In genomic region chr12:124379938-124380754, GRCh38 we compare ENCODE assay signal across 8 cellular contexts.
DNase-seq lines count a peak whose midpoint lies in the region; ATAC-seq, FAIRE-seq and TF ChIP-seq lines count a peak whose summit lies in the region.

No MANE protein-coding gene starts in this region.

- in situ Hi-C loops in astrocyte of the spinal cord (cut with HindIII; ENCODE audit: low sequenced_read_pairs) = no loop called here

- CTCF ChIA-PET in HEK293 (lab: Yijun Ruan, JAX) = interaction anchor here (1.3 kb wide), 1 partner anchor 390 kb away, joined by 6 read pairs; no protein-coding TSS in a partner anchor

- no peaks in the 10 kb centered on the region for H3K9me3 ChIP-seq in HEK293 (ENCODE audit: control insufficient read depth, insufficient read depth, low read depth, low read length)
- no peaks in the 10 kb centered on the region for H3K9me3 ChIP-seq in keratinocyte (ENCODE audit: control insufficient read depth, low read depth, low read length)
- H3K9me3 ChIP-seq in spleen = no peaks in the 10 kb centered on the region
- H3K9me3 ChIP-seq in small intestine (ENCODE audit: control insufficient read depth, low read depth) = no peaks in the 10 kb centered on the region

- no peaks in the 10 kb centered on the region for H3K79me2 ChIP-seq in keratinocyte (ENCODE audit: control insufficient read depth, insufficient read depth, low read length)

- POLR2A ChIA-PET in HEK293 (lab: Yijun Ruan, JAX) = no interaction called here

- no peak for TF ChIP-seq POLR2A in spleen (IDR thresholded peaks at IDR 0.05)

- H3K27ac ChIP-seq in HEK293 (ENCODE audit: extremely low read depth, low read depth, low read length) = no peak overlapping the region
- H3K27ac ChIP-seq in keratinocyte (ENCODE audit: control insufficient read depth, insufficient read depth, low read length) = peak overlapping the region; percentile 13
- H3K27ac ChIP-seq in spleen = peak overlapping the region; percentile 69 to 85 (median 80)
- H3K27ac ChIP-seq in small intestine (ENCODE audit: low read depth in 1 of 2, low read length in 1 of 2) = peak overlapping the region in 1 of 2 donors; percentile 81

- H3K27me3 ChIP-seq in keratinocyte (ENCODE audit: control insufficient read depth, extremely low read depth, insufficient read depth, low read length) (no peaks in the 10 kb centered on the region), spleen (replicated peaks in 1 of 7) (no peaks in the 10 kb centered on the region), small intestine (ENCODE audit: control insufficient read depth in 2 of 2, insufficient read depth in 2 of 2, low read length in 2 of 2) (no peaks in the 10 kb centered on the region)

- TF ChIP-seq CTCF in HEK293 (tag by site-specific recombination; IDR thresholded peaks at IDR 0.05) (no peak), astrocyte of the spinal cord (IDR thresholded peaks at IDR 0.05; ENCODE audit: low read depth, low read length) (peak; percentile 73), keratinocyte (optimal IDR thresholded peaks at IDR 0.05 in 1 of 3, IDR thresholded peaks at IDR 0.05 in 1 of 3, conservative IDR thresholded peaks at IDR 0.05 in 1 of 3; ENCODE audit: extremely low read depth in 1 of 3, insufficient read depth in 2 of 3, low read length in 3 of 3) (peak in 1 of 3 experiments; percentile 7), spleen (IDR thresholded peaks at IDR 0.05 in 8 of 11, conservative IDR thresholded peaks at IDR 0.05 in 3 of 11) (peak in 9 of 11 experiments; percentile 23 to 54 (median 46))

- H3K4me1 ChIP-seq in HEK293 (ENCODE audit: control insufficient read depth, insufficient read depth, low read length) (no peaks in the 10 kb centered on the region), keratinocyte (ENCODE audit: control insufficient read depth, extremely low read depth, insufficient read depth, low read length) (peaks cover 33% of the 10 kb centered on the region), spleen (peaks cover 25 to 85% (median 52%) of the 10 kb centered on the region in 6 donors), small intestine (ENCODE audit: control insufficient read depth in 2 of 2, insufficient read depth in 1 of 2, low read depth in 1 of 2, low read length in 1 of 2) (peaks cover 0 to 8% of the 10 kb centered on the region in 2 donors)

- 20 to 31% (median 25%) methylated on average over 21 to 31 of the region's 31 CpGs for WGBS in spleen, 5 donors
- WGBS in small intestine, 3 donors = 48 to 83% (median 67%) methylated on average over 30 to 31 of the region's 31 CpGs

- no peak overlapping the region for H3K4me2 ChIP-seq in keratinocyte (ENCODE audit: control insufficient read depth, extremely low read depth, insufficient read depth, low read depth, low read length)

- H3K9me1 ChIP-seq in keratinocyte (ENCODE audit: control insufficient read depth, extremely low read depth, insufficient read depth, low read length) = no peaks in the 10 kb centered on the region

- no peak for ATAC-seq in HG03095 (IDR thresholded peaks at IDR 0.05; ENCODE audit: unreplicated experiment)

- intact Hi-C loops in spleen (cut with DNase I; ENCODE audit: low total_unique reads) = no loop called here

- dilution Hi-C loops in keratinocyte (cut with MboI; ENCODE audit: extremely low pct_ligation_motif_present, low sequenced_read_pairs) = no loop called here

- DNase-seq in astrocyte of the spinal cord (ENCODE audit: low read depth, low spot score) = peak; percentile 93
- DNase-seq in keratinocyte (ENCODE audit: low read depth, low spot score) = no peak
- peak; percentile 85 for DNase-seq in spleen
- DNase-seq in DMS153 (lab: John Stamatoyannopoulos, UW) = no peak
- DNase-seq in small intestine = no peak
- DNase-seq in NCI-H748 treated with DMSO at 0.1 percent for 48 hours (lab: John Stamatoyannopoulos, UW) = no peak

- FAIRE-seq in keratinocyte (lab: Jason Lieb, UNC) (peak; percentile 13), small intestine (lab: Jason Lieb, UNC) (no peak)

- peaks cover 5% of the 10 kb centered on the region for H4K20me1 ChIP-seq in keratinocyte (ENCODE audit: control insufficient read depth, extremely low read depth, insufficient read depth, low read length)

- no peak overlapping the region for H3K4me3 ChIP-seq in HEK293 (ENCODE audit: low read depth, low read length)
- H3K4me3 ChIP-seq in astrocyte of the spinal cord (ENCODE audit: low read depth, low read length) = no peak overlapping the region
- H3K4me3 ChIP-seq in keratinocyte (ENCODE audit: control insufficient read depth in 2 of 3, extremely low read depth in 1 of 3, insufficient read depth in 2 of 3, low read depth in 1 of 3, low read length in 3 of 3) = no peak overlapping the region
- H3K4me3 ChIP-seq in spleen = peak overlapping the region in 1 of 8 donors; percentile 7
- H3K4me3 ChIP-seq in small intestine (ENCODE audit: low read depth in 1 of 2, low read length in 2 of 2) = no peak overlapping the region

- H2AFZ ChIP-seq in keratinocyte (ENCODE audit: control insufficient read depth, low read length) = no peak overlapping the region

- H3K36me3 ChIP-seq in HEK293 (ENCODE audit: control insufficient read depth in 2 of 2, insufficient read depth in 1 of 2, low read length in 2 of 2) = peaks cover 0 to 69% of the 10 kb centered on the region in 2 experiments; a peak in 2 of 3 replicates
- peaks cover 23 to 37% of the 10 kb centered on the region in 2 experiments for H3K36me3 ChIP-seq in keratinocyte (ENCODE audit: control insufficient read depth in 2 of 2, extremely low read depth in 1 of 2, insufficient read depth in 2 of 2, low read length in 2 of 2)
- peaks cover 0 to 94% (median 48%) of the 10 kb centered on the region in 6 donors for H3K36me3 ChIP-seq in spleen
- H3K36me3 ChIP-seq in small intestine (ENCODE audit: control insufficient read depth in 2 of 2, insufficient read depth in 2 of 2, low read length in 2 of 2) = peaks cover 3 to 7% of the 10 kb centered on the region in 2 donors

- no peak overlapping the region for H3K9ac ChIP-seq in keratinocyte (ENCODE audit: control insufficient read depth, extremely low read depth, insufficient read depth, low read length)

TF ChIP-seq in HEK293, 187 proteins besides CTCF, POLR2A, EP300 and RAD21:
- no peak for TF ChIP-seq ZFP37 (tag by site-specific recombination; IDR thresholded peaks at IDR 0.05)
- TF ChIP-seq ZNF510 (tag by site-specific recombination; IDR thresholded peaks at IDR 0.05; ENCODE audit: insufficient replicate concordance) = no peak
- no peak for TF ChIP-seq ZNF391 (tag by site-specific recombination; IDR thresholded peaks at IDR 0.05; ENCODE audit: borderline replicate concordance, low read depth)
- TF ChIP-seq, protein P1, sequence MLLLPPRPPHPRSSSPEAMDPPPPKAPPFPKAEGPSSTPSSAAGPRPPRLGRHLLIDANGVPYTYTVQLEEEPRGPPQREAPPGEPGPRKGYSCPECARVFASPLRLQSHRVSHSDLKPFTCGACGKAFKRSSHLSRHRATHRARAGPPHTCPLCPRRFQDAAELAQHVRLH (tag by site-specific recombination; IDR thresholded peaks at IDR 0.05) = no peak
- 0 out of 2 replicates have a peak, but pooled peaks have one; percentile 18 for TF ChIP-seq ZNF692 (tag by site-specific recombination; IDR thresholded peaks at IDR 0.05)
- TF ChIP-seq, protein P2, sequence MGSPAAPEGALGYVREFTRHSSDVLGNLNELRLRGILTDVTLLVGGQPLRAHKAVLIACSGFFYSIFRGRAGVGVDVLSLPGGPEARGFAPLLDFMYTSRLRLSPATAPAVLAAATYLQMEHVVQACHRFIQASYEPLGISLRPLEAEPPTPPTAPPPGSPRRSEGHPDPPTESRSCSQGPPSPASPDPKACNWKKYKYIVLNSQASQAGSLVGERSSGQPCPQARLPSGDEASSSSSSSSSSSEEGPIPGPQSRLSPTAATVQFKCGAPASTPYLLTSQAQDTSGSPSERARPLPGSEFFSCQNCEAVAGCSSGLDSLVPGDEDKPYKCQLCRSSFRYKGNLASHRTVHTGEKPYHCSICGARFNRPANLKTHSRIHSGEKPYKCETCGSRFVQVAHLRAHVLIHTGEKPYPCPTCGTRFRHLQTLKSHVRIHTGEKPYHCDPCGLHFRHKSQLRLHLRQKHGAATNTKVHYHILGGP (tag by site-specific recombination; IDR thresholded peaks at IDR 0.05) = no peak
- TF ChIP-seq ZNF704 (tag by site-specific recombination; IDR thresholded peaks at IDR 0.05) = no peak
TF ChIP-seq in HEK293: peak in this region for 1.

Comparison
In these comparisons a context has a peak if more than half of its experiments do, and no peak if none do; other contexts are left out.
1. DNase-seq: peak in astrocyte of the spinal cord (single experiment) and spleen (single experiment); none in keratinocyte (single experiment), DMS153 (single experiment), small intestine (single experiment) and NCI-H748 treated with DMSO at 0.1 percent for 48 hours (single experiment).